18 cellular contexts compared by ENCODE assay signal in the genomic region with DNA sequence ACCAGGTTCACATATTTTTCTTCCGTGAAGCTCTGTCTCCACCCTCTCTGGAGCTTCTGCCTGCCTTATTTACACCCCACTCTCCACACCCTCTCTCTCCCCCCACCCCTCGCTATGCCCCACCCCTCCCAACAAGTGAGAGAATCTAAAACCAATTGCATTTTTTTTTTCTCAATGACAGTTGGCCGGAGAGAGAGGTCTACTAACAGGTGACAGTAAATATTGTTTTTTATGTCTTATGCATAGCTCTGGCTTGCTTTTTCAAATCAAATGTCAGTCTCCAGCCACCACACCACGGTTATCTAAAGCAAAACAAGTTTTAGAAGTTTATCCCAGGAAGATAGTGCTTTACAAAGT. TPM values are rescaled to one million over a fixed set of nuclear protein-coding genes. Genes with fewer than 3 reads are reported as not detected.
DNase-seq lines count a peak whose midpoint lies in the region; ATAC-seq, FAIRE-seq and TF ChIP-seq lines count a peak whose summit lies in the region.
"Had no signal": no experiment of that assay in that cellular context is flagged by ENCODE, and none has a peak within 500 bp of the region (broad histone marks: within the 10 kb centered on the region; RNA-seq: fewer than 3 reads in every experiment).

A gene (minus strand): TSS at position 58 of the 357 bp plus-strand sequence.

- no peak within 1 kb of the TSS for H3K9ac ChIP-seq in keratinocyte (ENCODE audit: control insufficient read depth, extremely low read depth, insufficient read depth, low read length)
- H3K9ac ChIP-seq in skeletal muscle satellite cell (ENCODE audit: low read depth, low read length), result no peak within 1 kb of the TSS
- H3K9ac ChIP-seq: BLaER1 had no signal

- H4K20me1 ChIP-seq in keratinocyte (ENCODE audit: control insufficient read depth, extremely low read depth, insufficient read depth, low read length), result no peaks in the 10 kb centered on the region
- H4K20me1 ChIP-seq: BLaER1 had no signal

- H3K27me3 ChIP-seq in keratinocyte (ENCODE audit: control insufficient read depth, extremely low read depth, insufficient read depth, low read length), result peaks cover 38% of the 10 kb centered on the region
- peaks cover 42% of the 10 kb centered on the region for H3K27me3 ChIP-seq in skeletal muscle satellite cell (ENCODE audit: control insufficient read depth, insufficient read depth, low read length)
- H3K27me3 ChIP-seq: BLaER1 had no signal

- H3K79me2 ChIP-seq in keratinocyte (ENCODE audit: control insufficient read depth, insufficient read depth, low read length), result no peaks in the 10 kb centered on the region

- H3K36me3 ChIP-seq in keratinocyte (ENCODE audit: control insufficient read depth in 2 of 2, extremely low read depth in 1 of 2, insufficient read depth in 2 of 2, low read length in 2 of 2), result no peaks in the 10 kb centered on the region
- no peaks in the 10 kb centered on the region for H3K36me3 ChIP-seq in skeletal muscle satellite cell (ENCODE audit: insufficient read depth, low read length)
- H3K36me3 ChIP-seq: BLaER1, colonic mucosa, neutrophil, SJSA1 had no signal

- H3K9me3 ChIP-seq in keratinocyte (ENCODE audit: control insufficient read depth, low read depth, low read length) (no peaks in the 10 kb centered on the region), skeletal muscle satellite cell (replicated peaks; ENCODE audit: low read length) (no peaks in the 10 kb centered on the region)
- H3K9me3 ChIP-seq: colonic mucosa, neutrophil, SJSA1 had no signal

- ATAC-seq in activated CD4-positive, CD25-positive, alpha-beta regulatory T cell treated with anti-CD3 and anti-CD28 coated beads, Interleukin-2, amount 50 U/mL, for 24 hours, result no peak
- no peak for ATAC-seq in GM18870 (IDR thresholded peaks at IDR 0.05; ENCODE audit: unreplicated experiment)
- ATAC-seq: activated naive CD8-positive, alpha-beta T cell treated with anti-CD3 and anti-CD28 coated beads, Interleukin-2, amount 50 U/mL, for 24 hours had no signal

- H3K27ac ChIP-seq in keratinocyte (ENCODE audit: control insufficient read depth, insufficient read depth, low read length), result no peak within 1 kb of the TSS
- H3K27ac ChIP-seq: BLaER1, colonic mucosa, neutrophil, SJSA1, skin epidermis had no signal

- H3K4me3 ChIP-seq in LNCaP clone FGC (ENCODE audit: low read depth, low read length), result peak within 1 kb of the TSS; percentile 38
- no peak within 1 kb of the TSS for H3K4me3 ChIP-seq in keratinocyte (ENCODE audit: control insufficient read depth in 2 of 3, extremely low read depth in 1 of 3, insufficient read depth in 2 of 3, low read depth in 1 of 3, low read length in 3 of 3)
- peak within 1 kb of the TSS; percentile 56 for H3K4me3 ChIP-seq in skeletal muscle satellite cell (ENCODE audit: low read length)
- H3K4me3 ChIP-seq: BLaER1, colonic mucosa, SJSA1, skin epidermis had no signal

- H3K4me1 ChIP-seq in keratinocyte (ENCODE audit: control insufficient read depth, extremely low read depth, insufficient read depth, low read length) (no peaks in the 10 kb centered on the region), skeletal muscle satellite cell (ENCODE audit: control insufficient read depth, insufficient read depth, low read length) (no peaks in the 10 kb centered on the region)
- H3K4me1 ChIP-seq: colonic mucosa, SJSA1 had no signal

- no peak for TF ChIP-seq CTCF in LNCaP clone FGC (IDR thresholded peaks at IDR 0.05; ENCODE audit: control insufficient read depth, extremely low read depth, insufficient read depth)
- TF ChIP-seq CTCF in keratinocyte (optimal IDR thresholded peaks at IDR 0.05 in 1 of 3, IDR thresholded peaks at IDR 0.05 in 1 of 3, conservative IDR thresholded peaks at IDR 0.05 in 1 of 3; ENCODE audit: extremely low read depth in 1 of 3, insufficient read depth in 2 of 3, low read length in 3 of 3), result no peak

- no peak for DNase-seq in LNCaP clone FGC (ENCODE audit: low read depth)
- no peak for DNase-seq in cerebellum (ENCODE audit: low spot score)
- DNase-seq in keratinocyte (ENCODE audit: low read depth, low spot score), result no peak
- DNase-seq in stimulated activated CD8-positive, alpha-beta memory T cell treated with anti-CD3 and anti-CD28 coated beads, Interleukin-4, amount 100 ng/mL, for 48 hours, result no peak
- DNase-seq: colonic mucosa; hippocampal formation; stimulated activated naive CD4-positive, alpha-beta T cell treated with Interleukin-2 at 50 U/mL for 16 hours had no signal

- dilution Hi-C loops in keratinocyte (cut with MboI; ENCODE audit: extremely low pct_ligation_motif_present, low sequenced_read_pairs), result no loop called here

- no peak for FAIRE-seq in keratinocyte (lab: Jason Lieb, UNC)
- FAIRE-seq: H54 had no signal

- H3K9me1 ChIP-seq in keratinocyte (ENCODE audit: control insufficient read depth, extremely low read depth, insufficient read depth, low read length), result no peaks in the 10 kb centered on the region

- no peak within 1 kb of the TSS for H2AFZ ChIP-seq in keratinocyte (ENCODE audit: control insufficient read depth, low read length)

- peak within 1 kb of the TSS; percentile 45 for H3K4me2 ChIP-seq in keratinocyte (ENCODE audit: control insufficient read depth, extremely low read depth, insufficient read depth, low read depth, low read length)
- peak within 1 kb of the TSS; percentile 68 for H3K4me2 ChIP-seq in skeletal muscle satellite cell (ENCODE audit: low read length)
- H3K4me2 ChIP-seq: BLaER1 had no signal

RNA-seq across cellular contexts. Expression of the gene that starts here (rescaled TPM):
- 20.2 TPM for total RNA-seq in cerebellum
- not detected in 3 replicates for polyA plus RNA-seq in keratinocyte
- polyA plus RNA-seq in keratinocyte (2011; ENCODE audit: low read depth), result not detected
- not detected in 2 replicates for polyA plus RNA-seq in keratinocyte (2011; cell fraction: cytosol; rRNA removed)
- polyA plus RNA-seq in keratinocyte (2011; cell fraction: nucleus; rRNA removed), result not detected in 2 replicates
- not detected in 2 replicates for polyA plus RNA-seq in keratinocyte (2012; ENCODE audit: low replicate concordance)
- polyA minus RNA-seq in keratinocyte, result 0.16 TPM in 1 of 3 replicates, not detected in the others
- polyA minus RNA-seq in keratinocyte (2011; cell fraction: cytosol; rRNA and poly(A)+ RNA removed), result not detected
- not detected in 2 replicates for polyA minus RNA-seq in keratinocyte (2011; cell fraction: nucleus; rRNA and poly(A)+ RNA removed)
- total RNA-seq in skeletal muscle satellite cell (2012; rRNA removed), result not detected in 2 replicates
- total RNA-seq: activated CD4-positive, alpha-beta memory T cell treated with anti-CD3 and anti-CD28 coated beads for 36 hours; NCI-H460; SJSA1 had no signal

Comparison
In these comparisons a context has a peak if more than half of its experiments do, and no peak if none do; other contexts are left out.
1. H3K4me3 ChIP-seq: peak in LNCaP clone FGC (single experiment) and skeletal muscle satellite cell (single experiment); none in keratinocyte (0 of 3).